Comparison of ENCODE assay signal across 9 cellular contexts in genomic region chrY:2934861-2935605, GRCh38. TPM values are rescaled to one million over a fixed set of nuclear protein-coding genes. Genes with fewer than 3 reads are reported as not detected.
DNase-seq lines count a peak whose midpoint lies in the region; ATAC-seq, FAIRE-seq and TF ChIP-seq lines count a peak whose summit lies in the region.
"Had no signal": no experiment of that assay in that cellular context is flagged by ENCODE, and none has a peak within 500 bp of the region (broad histone marks: within the 10 kb centered on the region; RNA-seq: fewer than 3 reads in every experiment).

Gene ZFY, plus strand, starts transcription at chrY:2935381. Its CDS starts 18,556 bp downstream, at chrY:2953937.

- H3K27me3 ChIP-seq in OCI-LY3 (ENCODE audit: low read depth, low read length), result no peaks in the 10 kb centered on the region
- H3K27me3 ChIP-seq in naive thymus-derived CD4-positive, alpha-beta T cell (ENCODE audit: control insufficient read depth in 2 of 2, insufficient read depth in 2 of 2, low read length in 2 of 2), result no peaks in the 10 kb centered on the region
- H3K27me3 ChIP-seq: breast epithelium had no signal

- H3K9me3 Mint-ChIP-seq in naive thymus-derived CD4-positive, alpha-beta T cell, result no peaks in the 10 kb centered on the region

- DNase-seq in AG10803 (ENCODE audit: low read depth), result peak; percentile 70
- peak; percentile 2 for DNase-seq in H54 (ENCODE audit: insufficient read length, low spot score)
- DNase-seq in cardiac fibroblast (ENCODE audit: low read depth in 2 of 2), result peak; percentile 65 to 71
- DNase-seq in naive thymus-derived CD4-positive, alpha-beta T cell, result peak in 4 of 9 donors; percentile 55 to 73 (median 68)
- DNase-seq in superior temporal gyrus (ENCODE audit: extremely low spot score), result no peak
- DNase-seq in NCI-H748 (lab: John Stamatoyannopoulos, UW; ENCODE audit: unreplicated experiment), result no peak
- DNase-seq in NCI-H2029 (lab: John Stamatoyannopoulos, UW), result no peak

- H3K4me1 Mint-ChIP-seq in naive thymus-derived CD4-positive, alpha-beta T cell, result peaks cover 0 to 32% (median 18%) of the 10 kb centered on the region in 7 donors

- H3K27me3 Mint-ChIP-seq in naive thymus-derived CD4-positive, alpha-beta T cell, result no peaks in the 10 kb centered on the region

- H3K4me1 ChIP-seq in OCI-LY3 (ENCODE audit: low read length), result peaks cover 29% of the 10 kb centered on the region
- H3K4me1 ChIP-seq in naive thymus-derived CD4-positive, alpha-beta T cell (ENCODE audit: control insufficient read depth in 2 of 2, insufficient read depth in 2 of 2, low read length in 2 of 2), result peaks cover 5 to 9% of the 10 kb centered on the region in 2 donors
- H3K4me1 ChIP-seq: breast epithelium had no signal

- peaks cover 57% of the 10 kb centered on the region for H3K79me2 ChIP-seq in OCI-LY3 (ENCODE audit: low read length)

- H3K27ac Mint-ChIP-seq in naive thymus-derived CD4-positive, alpha-beta T cell, result peak within 1 kb of the TSS in 5 of 9 donors; percentile 96 to 100 (median 98)

- H3K36me3 ChIP-seq in OCI-LY3 (replicated peaks; ENCODE audit: low read depth, low read length), result peaks cover 30% of the 10 kb centered on the region
- peaks cover 0 to 3% (median 0%) of the 10 kb centered on the region in 3 experiments for H3K36me3 ChIP-seq in naive thymus-derived CD4-positive, alpha-beta T cell (ENCODE audit: control insufficient read depth in 2 of 3, insufficient read depth in 3 of 3, low read length in 3 of 3)
- H3K36me3 ChIP-seq: breast epithelium had no signal

- CTCF ChIA-PET in naive thymus-derived CD4-positive, alpha-beta T cell (lab: Charles Lee), result interaction anchor here (0.8 kb wide), 1 partner anchor 81 kb away, joined by 4 read pairs; no protein-coding TSS in a partner anchor

- peak within 1 kb of the TSS in 5 of 10 donors; percentile 84 to 98 (median 89) for H3K4me3 Mint-ChIP-seq in naive thymus-derived CD4-positive, alpha-beta T cell

- peaks cover 0 to 17% (median 0%) of the 10 kb centered on the region in 5 donors for H3K36me3 Mint-ChIP-seq in naive thymus-derived CD4-positive, alpha-beta T cell

- FAIRE-seq in H54 (lab: Jason Lieb, UNC), result no peak

- peak within 1 kb of the TSS; percentile 100 for H3K4me2 ChIP-seq in OCI-LY3 (ENCODE audit: low read length)

- intact Hi-C loops in naive thymus-derived CD4-positive, alpha-beta T cell (cut with micrococcal nuclease), result loop anchor here (1.0 to 10.0 kb wide), 5 partner anchors 37 to 94 kb away; partner anchors contain the start of gene RPS4Y1 (in 1 of the 2)

- POLR2A ChIA-PET in naive thymus-derived CD4-positive, alpha-beta T cell (lab: Charles Lee), result interaction anchor here (1.2 kb wide), 1 partner anchor 22 kb away, joined by 4 read pairs; no protein-coding TSS in a partner anchor

- H2AFZ ChIP-seq in OCI-LY3 (ENCODE audit: low read depth, low read length), result peak within 1 kb of the TSS; percentile 44; the same call in 1 of the 2 replicates

- H3K9ac ChIP-seq in OCI-LY3 (ENCODE audit: low read length), result peak within 1 kb of the TSS; percentile 98

- TF ChIP-seq POLR2A in H54 (IDR thresholded peaks at IDR 0.05; ENCODE audit: low read depth, low read length), result no peak

- TF ChIP-seq CTCF in AG10803 (conservative IDR thresholded peaks at IDR 0.05; ENCODE audit: low read length) (no peak), OCI-LY3 (IDR thresholded peaks at IDR 0.05; ENCODE audit: low read depth, low read length) (no peak), cardiac fibroblast (IDR thresholded peaks at IDR 0.05; ENCODE audit: low read depth, low read length) (no peak)

- ATAC-seq in naive thymus-derived CD4-positive, alpha-beta T cell, result peak; percentile 59

- peak within 1 kb of the TSS; percentile 76 for H3K4me3 ChIP-seq in AG10803 (ENCODE audit: low read length)
- H3K4me3 ChIP-seq in OCI-LY3 (ENCODE audit: low read length), result peak within 1 kb of the TSS; percentile 80
- peak within 1 kb of the TSS; percentile 65 to 68 for H3K4me3 ChIP-seq in cardiac fibroblast (replicated peaks in 1 of 2; ENCODE audit: low read depth in 2 of 2, low read length in 2 of 2)
- H3K4me3 ChIP-seq in naive thymus-derived CD4-positive, alpha-beta T cell (ENCODE audit: low read length), result peak within 1 kb of the TSS; percentile 90

- no peaks in the 10 kb centered on the region for H4K20me1 ChIP-seq in OCI-LY3 (ENCODE audit: insufficient read depth, low read length)

- peak within 1 kb of the TSS; percentile 99 for H3K27ac ChIP-seq in OCI-LY3 (ENCODE audit: low read length)
- peak within 1 kb of the TSS; percentile 100 for H3K27ac ChIP-seq in naive thymus-derived CD4-positive, alpha-beta T cell (ENCODE audit: low read depth, low read length)
- H3K27ac ChIP-seq: breast epithelium had no signal

- no peaks in the 10 kb centered on the region for H3K9me3 ChIP-seq in OCI-LY3 (ENCODE audit: insufficient read depth, low read length)
- no peaks in the 10 kb centered on the region for H3K9me3 ChIP-seq in naive thymus-derived CD4-positive, alpha-beta T cell (ENCODE audit: control insufficient read depth in 2 of 3, low read length in 3 of 3)
- H3K9me3 ChIP-seq: breast epithelium had no signal

RNA-seq across cellular contexts. Expression of gene ZFY, which starts in this region (rescaled TPM):
- total RNA-seq in naive thymus-derived CD4-positive, alpha-beta T cell, result 10 to 100 TPM; 20.2 to 34.5 (median 22.6) TPM
- not detected for polyA plus RNA-seq in naive thymus-derived CD4-positive, alpha-beta T cell

Comparison
In these comparisons a context has a peak if more than half of its experiments do, and no peak if none do; other contexts are left out.
1. DNase-seq: peak in AG10803 (single experiment), H54 (single experiment) and cardiac fibroblast (2 of 2); none in superior temporal gyrus (single experiment), NCI-H748 (single experiment) and NCI-H2029 (single experiment).
2. Peak in every context shown above with its lines, with median percentiles within 50 percentile points of each other: H3K4me3 ChIP-seq.